Comparison of ENCODE assay signal across 28 cellular contexts in genomic region chr10:17435187-17435586, GRCh38. TPM values are rescaled to one million over a fixed set of nuclear protein-coding genes. Genes with fewer than 3 reads are reported as not detected.
"Had no signal": no experiment of that assay in that cellular context is flagged by ENCODE, and none has a peak within 500 bp of the region (broad histone marks: within the 10 kb centered on the region; RNA-seq: fewer than 3 reads in every experiment).

No MANE protein-coding gene starts in this region.

- H3K4me2 ChIP-seq: hepatocyte, neural progenitor cell had no signal

- H3K9ac ChIP-seq: neural progenitor cell had no signal

- H3K27ac ChIP-seq: adrenal gland, body of pancreas, cardiac muscle cell, colonic mucosa, epithelial cell of prostate, gastrocnemius medialis, hepatocyte, neural progenitor cell, transverse colon had no signal

- FAIRE-seq: endometrium, keratinocyte had no signal

- DNase-seq: activated CD4-positive, alpha-beta T cell treated with anti-CD3 and anti-CD28 coated beads for 4 hours; activated CD4-positive, alpha-beta T cell treated with anti-CD3 and anti-CD28 coated beads, Interleukin-2, amount 50 U/mL, for 4 hours; activated CD8-positive, alpha-beta memory T cell treated with anti-CD3 and anti-CD28 coated beads for 24 hours; activated effector memory CD4-positive, alpha-beta T cell treated with Interleukin-2 at 50 U/mL for 16 hours; activated naive CD4-positive, alpha-beta T cell treated with anti-CD3 and anti-CD28 coated beads for 36 hours; activated naive CD8-positive, alpha-beta T cell treated with anti-CD3 and anti-CD28 coated beads for 36 hours; adrenal gland; aorta; body of pancreas; cerebellar nuclear complex; colonic mucosa; effector CD8-positive, alpha-beta T cell; gastrocnemius medialis; left cardiac atrium; midbrain; naive thymus-derived CD8-positive, alpha-beta T cell; right cardiac atrium; stimulated activated CD4-positive, alpha-beta T cell treated with anti-CD3 and anti-CD28 coated beads, Interleukin-2, amount 100 ng/mL, for 48 hours; stimulated activated naive CD4-positive, alpha-beta T cell treated with Interleukin-2 at 50 U/mL for 16 hours; T-helper 17 cell; T1000; transverse colon had no signal

- H3K79me2 ChIP-seq: hepatocyte had no signal

- H3K9me3 ChIP-seq: adrenal gland, body of pancreas, colonic mucosa, gastrocnemius medialis, transverse colon had no signal

- H3K27me3 ChIP-seq: body of pancreas, cardiac muscle cell, colonic mucosa, hepatocyte, neural progenitor cell had no signal

- H3K4me1 ChIP-seq: adrenal gland, colonic mucosa, gastrocnemius medialis, neural progenitor cell had no signal

- H3K4me3 ChIP-seq: adrenal gland, body of pancreas, cardiac muscle cell, colonic mucosa, gastrocnemius medialis, hepatocyte, neural progenitor cell, transverse colon had no signal

- H2AFZ ChIP-seq: hepatocyte, neural progenitor cell had no signal

- ATAC-seq: body of pancreas; gastrocnemius medialis; left cardiac atrium; naive thymus-derived CD8-positive, alpha-beta T cell; right cardiac atrium; T-helper 17 cell had no signal

- H3K36me3 ChIP-seq: adrenal gland, cardiac muscle cell, colonic mucosa, gastrocnemius medialis, neural progenitor cell, transverse colon had no signal

RNA-seq across cellular contexts. Expression of gene ST8SIA6, which starts 19.2 kb away (rescaled TPM):
- total RNA-seq: activated naive CD4-positive, alpha-beta T cell treated with anti-CD3 and anti-CD28 coated beads for 36 hours; activated naive CD8-positive, alpha-beta T cell treated with anti-CD3 and anti-CD28 coated beads for 36 hours; body of pancreas; cardiac muscle cell; hepatocyte had no signal
- polyA plus RNA-seq: keratinocyte had no signal
